8 cellular contexts compared by ENCODE assay signal in the genomic region with DNA sequence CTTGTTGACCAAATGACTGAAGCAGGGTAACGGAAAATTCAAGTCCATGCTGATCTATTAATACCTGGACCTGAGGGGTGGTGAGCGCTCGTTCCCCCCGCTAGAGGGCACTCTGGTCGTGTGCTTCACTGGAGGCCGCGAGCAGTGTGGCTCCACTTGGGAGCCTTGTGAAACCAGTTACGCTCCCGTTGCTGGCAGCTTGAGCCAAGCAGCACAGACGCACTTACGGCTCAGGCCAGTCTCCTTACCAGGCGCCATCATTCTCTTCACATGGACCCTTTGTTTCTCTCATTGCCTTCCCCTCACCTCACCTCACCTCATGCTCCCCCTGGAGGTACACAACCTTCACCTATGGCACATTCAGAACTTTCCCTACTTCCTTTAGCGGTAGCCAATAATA. TPM values are rescaled to one million over a fixed set of nuclear protein-coding genes. Genes with fewer than 3 reads are reported as not detected.
DNase-seq lines count a peak whose midpoint lies in the region; ATAC-seq and TF ChIP-seq lines count a peak whose summit lies in the region.

No MANE protein-coding gene starts in this region.

- H3K27ac ChIP-seq in SU-DHL-6 (ENCODE audit: low read depth, low read length), result no peak overlapping the region
- H3K27ac ChIP-seq in cardiac muscle cell, result no peak overlapping the region
- H3K27ac ChIP-seq in psoas muscle, result no peak overlapping the region
- peak overlapping the region in 1 of 2 donors; percentile 19 for H3K27ac ChIP-seq in aorta (ENCODE audit: low read depth in 1 of 2, low read length in 2 of 2)

- POLR2A ChIA-PET in activated naive CD8-positive, alpha-beta T cell treated with anti-CD3 and anti-CD28 coated beads, Interleukin-2, amount 10 ng/mL, durations not matched to agents 7 days and 5 days (lab: Charles Lee), result no interaction called here

- 4 to 6% (median 5%) methylated on average over 13 of the region's 13 CpGs for WGBS in psoas muscle, 3 donors
- 6 to 7% methylated on average over 13 of the region's 13 CpGs for WGBS in aorta, 2 donors

- H3K4me3 ChIP-seq in SU-DHL-6 (ENCODE audit: insufficient read depth, low read length, poor library complexity, severe bottlenecking), result no peak overlapping the region
- no peak overlapping the region for H3K4me3 ChIP-seq in cardiac muscle cell
- no peak overlapping the region for H3K4me3 ChIP-seq in psoas muscle
- H3K4me3 ChIP-seq in aorta (ENCODE audit: low read length in 2 of 2), result no peak overlapping the region

- no peak overlapping the region for H3K4me2 ChIP-seq in SU-DHL-6 (ENCODE audit: low read depth, low read length, poor library complexity, severe bottlenecking)

- no peaks in the 10 kb centered on the region for H3K9me2 ChIP-seq in SU-DHL-6 (replicated peaks; ENCODE audit: insufficient read depth, low read length)

- H3K36me3 ChIP-seq in SU-DHL-6 (ENCODE audit: low read length) (no peaks in the 10 kb centered on the region), cardiac muscle cell (no peaks in the 10 kb centered on the region), psoas muscle (ENCODE audit: insufficient read depth in 1 of 2, low read depth in 1 of 2) (no peaks in the 10 kb centered on the region), aorta (ENCODE audit: control insufficient read depth in 1 of 2, insufficient read depth in 2 of 2, low read length in 1 of 2) (no peaks in the 10 kb centered on the region)

- H3K4me1 ChIP-seq in cardiac muscle cell (ENCODE audit: low read depth) (peaks cover 11% of the 10 kb centered on the region), psoas muscle (peaks cover 11% of the 10 kb centered on the region), aorta (ENCODE audit: control insufficient read depth in 1 of 2, insufficient read depth in 2 of 2, low read length in 2 of 2) (peaks cover 3 to 9% of the 10 kb centered on the region in 2 donors)

- H3K27me3 Mint-ChIP-seq in activated naive CD8-positive, alpha-beta T cell treated with anti-CD3 and anti-CD28 coated beads, Interleukin-2, amount 10 ng/mL, durations not matched to agents 7 days and 5 days, result peaks cover 6% of the 10 kb centered on the region

- H3K9me3 ChIP-seq in SU-DHL-6 (ENCODE audit: insufficient read depth, low read length) (no peaks in the 10 kb centered on the region), cardiac muscle cell (ENCODE audit: low read depth) (no peaks in the 10 kb centered on the region), psoas muscle (no peaks in the 10 kb centered on the region), aorta (ENCODE audit: control insufficient read depth, low read length) (no peaks in the 10 kb centered on the region)

- H3K36me3 Mint-ChIP-seq in activated naive CD8-positive, alpha-beta T cell treated with anti-CD3 and anti-CD28 coated beads, Interleukin-2, amount 10 ng/mL, durations not matched to agents 7 days and 5 days, result no peaks in the 10 kb centered on the region

- no peaks in the 10 kb centered on the region for H3K79me2 ChIP-seq in SU-DHL-6 (ENCODE audit: insufficient read depth, low read length)

- H4K20me1 ChIP-seq in SU-DHL-6 (ENCODE audit: low read depth, low read length), result no peaks in the 10 kb centered on the region

- H3K4me1 Mint-ChIP-seq in activated naive CD8-positive, alpha-beta T cell treated with anti-CD3 and anti-CD28 coated beads, Interleukin-2, amount 10 ng/mL, durations not matched to agents 7 days and 5 days, result peaks cover 3% of the 10 kb centered on the region

- peak; percentile 80 for TF ChIP-seq CTCF in SU-DHL-6 (IDR thresholded peaks at IDR 0.05; ENCODE audit: insufficient read depth, low read length, poor library complexity, severe bottlenecking)
- TF ChIP-seq CTCF in cardiac muscle cell (IDR thresholded peaks at IDR 0.05; ENCODE audit: low read depth, low read length), result peak; percentile 90
- TF ChIP-seq CTCF in psoas muscle (IDR thresholded peaks at IDR 0.05), result peak; percentile 93

- no peaks in the 10 kb centered on the region for H3K9me3 Mint-ChIP-seq in activated naive CD8-positive, alpha-beta T cell treated with anti-CD3 and anti-CD28 coated beads, Interleukin-2, amount 10 ng/mL, durations not matched to agents 7 days and 5 days

- H3F3A ChIP-seq in SU-DHL-6 (ENCODE audit: insufficient read depth), result no peaks in the 10 kb centered on the region

- no peak overlapping the region for H2AFZ ChIP-seq in SU-DHL-6 (ENCODE audit: low read depth, low read length, severe bottlenecking)

- H3K27ac Mint-ChIP-seq in activated naive CD8-positive, alpha-beta T cell treated with anti-CD3 and anti-CD28 coated beads, Interleukin-2, amount 10 ng/mL, durations not matched to agents 7 days and 5 days, result no peak overlapping the region

- H3K9ac ChIP-seq in SU-DHL-6 (ENCODE audit: low read length), result no peak overlapping the region

- intact Hi-C loops in psoas muscle (cut with DNase I), result loop anchor here (2.0 to 5.0 kb wide), 3 partner anchors 40 to 458 kb away; a partner anchor contains a TSS
- intact Hi-C loops in aorta (cut with DNase I), result loop anchor here (2.0 to 5.0 kb wide), 6 partner anchors 48 to 458 kb away; no protein-coding TSS in a partner anchor

- ATAC-seq in HG02588 (IDR thresholded peaks at IDR 0.05; ENCODE audit: unreplicated experiment), result peak; percentile 93
- ATAC-seq in activated naive CD8-positive, alpha-beta T cell treated with anti-CD3 and anti-CD28 coated beads, Interleukin-2, amount 10 ng/mL, durations not matched to agents 7 days and 5 days (ENCODE audit: low read depth), result peak; percentile 91
- ATAC-seq in psoas muscle, result peak; percentile 88 to 93 (median 88)
- ATAC-seq in aorta (ENCODE audit: low FRiP score), result peak; percentile 91

- H3K4me3 Mint-ChIP-seq in activated naive CD8-positive, alpha-beta T cell treated with anti-CD3 and anti-CD28 coated beads, Interleukin-2, amount 10 ng/mL, durations not matched to agents 7 days and 5 days, result peak overlapping the region; percentile 49

- H3K27me3 ChIP-seq in SU-DHL-6 (ENCODE audit: low read length) (no peaks in the 10 kb centered on the region), cardiac muscle cell (no peaks in the 10 kb centered on the region), psoas muscle (ENCODE audit: insufficient read depth in 3 of 3, low read length in 2 of 3) (no peaks in the 10 kb centered on the region), aorta (ENCODE audit: control insufficient read depth in 1 of 2, insufficient read depth in 2 of 2, low read length in 1 of 2) (no peaks in the 10 kb centered on the region)

- DNase-seq in GM04504 (ENCODE audit: low read depth) (peak; percentile 84), NCI-H1417 (lab: John Stamatoyannopoulos, UW) (peak; percentile 81 to 93 (median 91)), cardiac muscle cell (ENCODE audit: low read depth in 1 of 2, low spot score in 1 of 2) (peak; percentile 94 to 97), psoas muscle (peak; percentile 88 to 93), aorta (peak; percentile 92 to 94)
- DNase-seq in activated naive CD8-positive, alpha-beta T cell treated with anti-CD3 and anti-CD28 coated beads, Interleukin-2, amount 10 ng/mL, durations not matched to agents 7 days and 5 days, result peak; percentile 66

RNA-seq across cellular contexts. Expression of a gene that starts 49.7 kb away (rescaled TPM):
- total RNA-seq in activated naive CD8-positive, alpha-beta T cell treated with anti-CD3 and anti-CD28 coated beads, Interleukin-2, amount 10 ng/mL, durations not matched to agents 7 days and 5 days, result 1 to 10 TPM in 1 of 2 experiments, under 1 TPM in 1; 0.42 to 1.2 TPM
- total RNA-seq in cardiac muscle cell (26.6 and 45.6 TPM in 2 replicates), psoas muscle (1 to 10 TPM; 1.2 to 2.3 (median 2.1) TPM), aorta (10 to 100 TPM; 49.5 to 83.0 TPM)
- polyA plus RNA-seq in cardiac muscle cell (87.3 and 88.0 TPM in 2 replicates), psoas muscle (1 to 10 TPM in 2 of 3 donors, under 1 TPM in 1; 0.87 to 1.4 (median 1.1) TPM), aorta (10 to 100 TPM; 26.2 to 29.4 TPM)
